In the genomic region with DNA sequence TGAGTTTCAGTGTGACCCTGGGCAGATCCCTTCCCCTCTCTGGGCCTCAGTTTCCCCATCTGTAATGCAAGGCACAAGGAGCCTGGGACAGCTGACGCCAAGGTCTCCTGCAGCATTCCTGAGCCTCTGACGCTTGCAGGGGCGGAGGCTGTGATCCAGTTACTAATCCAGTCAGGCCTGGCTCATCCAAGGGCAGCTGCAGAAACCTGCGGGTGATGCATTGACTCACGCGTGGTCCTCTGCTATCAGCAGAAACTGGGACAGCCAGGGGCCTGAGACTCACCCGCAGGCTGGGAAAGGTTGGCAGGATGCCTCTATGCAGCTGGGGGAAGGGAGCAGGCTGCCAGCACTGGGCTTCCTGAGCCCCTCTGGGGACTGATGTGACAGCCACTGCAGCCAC, we compare ENCODE assay signal across 9 cellular contexts.
DNase-seq lines count a peak whose midpoint lies in the region; TF ChIP-seq lines count a peak whose summit lies in the region.
"Had no signal": no experiment of that assay in that cellular context is flagged by ENCODE, and none has a peak within 500 bp of the region (broad histone marks: within the 10 kb centered on the region; RNA-seq: fewer than 3 reads in every experiment).

No MANE protein-coding gene starts in this region.

- in situ Hi-C loops in transverse colon (cut with MboI; ENCODE audit: low pct_ligation_motif_present in 1 of 4, low pct_unique_long_range_greater_than_20kb in 1 of 4, low sequenced_read_pairs in 3 of 4) = no loop called here

- no TSS peak for BruUV-seq in A673 (replicated peaks; lab: Mats Ljungman, UMichigan)

- DNase-seq in A673 (ENCODE audit: low spot score) (peak; percentile 39), M059J (ENCODE audit: low read depth) (peak; percentile 100), dermis blood vessel endothelial cell (peak; percentile 55), medulla oblongata (ENCODE audit: extremely low spot score) (peak; percentile 68), NCI-H1694 treated with DMSO at 0.1 percent for 48 hours (lab: John Stamatoyannopoulos, UW) (no peak), transverse colon (no peak), GM20000 (ENCODE audit: low spot score) (no peak), NCI-H1930 (lab: John Stamatoyannopoulos, UW) (no peak)
- DNase-seq: activated CD4-positive, alpha-beta T cell treated with anti-CD3 and anti-CD28 coated beads, Interleukin-2, amount 10 ng/mL, durations not matched to agents 24 days and 14 days had no signal

- CTCF ChIA-PET in A673 (lab: Charles Lee) = no interaction called here

- H3K27ac ChIP-seq in A673 (ENCODE audit: low read depth, low read length, poor library complexity, severe bottlenecking) (no peak overlapping the region), transverse colon (no peak overlapping the region)

- H3K4me3 ChIP-seq in A673 (ENCODE audit: low read depth, low read length, poor library complexity, severe bottlenecking) (no peak overlapping the region), transverse colon (no peak overlapping the region)

- TF ChIP-seq EP300 in transverse colon (IDR thresholded peaks at IDR 0.05; ENCODE audit: low read depth) = no peak

- H3K27me3 ChIP-seq in A673 (replicated peaks; ENCODE audit: insufficient read depth, low read depth, low read length, poor library complexity) = no peaks in the 10 kb centered on the region
- H3K27me3 ChIP-seq in transverse colon = no peaks in the 10 kb centered on the region

- intact Hi-C loops in A673 (cut with micrococcal nuclease; ENCODE audit: unreplicated experiment) = no loop called here
- intact Hi-C loops in transverse colon (cut with DNase I; ENCODE audit: low total_unique reads) = no loop called here

- H3K9me3 ChIP-seq in A673 (ENCODE audit: low read depth, low read length, poor library complexity, severe bottlenecking) (no peaks in the 10 kb centered on the region), transverse colon (no peaks in the 10 kb centered on the region)

- H3K36me3 ChIP-seq in A673 (ENCODE audit: insufficient read depth, low read length, poor library complexity, severe bottlenecking) (no peaks in the 10 kb centered on the region), transverse colon (no peaks in the 10 kb centered on the region)

- no peak for TF ChIP-seq POLR2A in transverse colon (IDR thresholded peaks at IDR 0.05)

- TF ChIP-seq CTCF in A673 (conservative IDR thresholded peaks at IDR 0.05; ENCODE audit: low read depth, low read length) (no peak), transverse colon (IDR thresholded peaks at IDR 0.05) (no peak), GM20000 (IDR thresholded peaks at IDR 0.05; ENCODE audit: extremely low read depth, missing control alignments) (no peak)

- POLR2A ChIA-PET in A673 (lab: Charles Lee; ENCODE audit: low non-redundant PET) = no interaction called here

- 53% methylated on average over 7 of the region's 7 CpGs; no CpG with 5 or more reads in 1 of the 2 donors for WGBS in transverse colon (ENCODE audit: low coverage in 1 of 2), 2 donors

- H3K4me1 ChIP-seq in A673 (ENCODE audit: insufficient read depth, low read length, poor library complexity, severe bottlenecking) (peaks cover 14% of the 10 kb centered on the region), transverse colon (peaks cover 0 to 13% (median 4%) of the 10 kb centered on the region in 4 donors)

Comparison
In these comparisons a context has a peak if more than half of its experiments do, and no peak if none do; other contexts are left out.
1. DNase-seq: peak in A673 (single experiment), M059J (single experiment), dermis blood vessel endothelial cell (single experiment) and medulla oblongata (single experiment); none in NCI-H1694 treated with DMSO at 0.1 percent for 48 hours (single experiment), transverse colon (single experiment), GM20000 (single experiment) and NCI-H1930 (0 of 2).